Comparison of ENCODE assay signal across 22 cellular contexts in the genomic region with DNA sequence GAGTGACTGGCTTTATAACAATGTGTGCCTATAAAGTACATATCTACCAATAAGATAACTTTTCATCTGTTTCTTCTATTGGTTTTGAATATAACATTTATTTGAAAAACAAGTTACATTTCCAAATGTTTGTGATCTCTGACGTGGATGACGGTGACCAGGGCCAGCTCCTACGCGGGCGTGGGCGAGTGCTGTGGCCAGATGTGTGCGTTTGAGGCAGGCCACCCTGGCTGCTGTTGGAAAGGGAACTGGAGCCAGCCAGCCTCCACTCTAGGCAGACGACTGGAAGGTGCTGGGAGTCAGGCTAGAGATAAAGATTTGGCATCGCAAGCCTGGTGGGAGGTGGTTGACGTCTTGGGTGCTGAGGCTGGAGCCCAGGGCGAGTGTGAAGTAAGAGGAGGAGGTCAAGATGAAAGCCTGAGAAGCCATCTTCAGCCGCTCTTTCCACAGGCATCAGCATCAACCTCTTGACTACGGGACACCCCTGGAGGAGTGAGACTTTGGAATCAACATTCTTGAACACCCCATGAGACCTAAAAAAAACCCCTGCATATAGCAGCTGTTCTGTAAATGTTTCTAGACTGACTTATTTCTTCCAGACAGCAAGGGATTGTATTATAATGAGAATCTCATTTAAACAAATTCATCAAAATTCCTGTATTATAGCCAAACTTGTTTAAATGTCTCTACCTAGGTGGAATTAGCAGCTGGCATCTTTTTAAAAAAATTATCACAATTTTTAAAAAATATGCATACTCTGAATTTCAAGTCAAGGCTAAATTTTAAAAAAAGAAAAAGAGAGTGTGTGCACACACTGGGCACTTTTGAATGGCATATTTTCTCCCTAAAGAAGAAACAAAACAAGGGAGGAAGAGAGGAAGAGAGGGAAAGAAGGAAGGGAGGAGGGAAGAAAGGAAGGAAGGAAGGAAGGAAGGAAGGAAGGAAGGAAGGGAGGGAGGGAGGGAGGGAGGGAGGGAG.
DNase-seq lines count a peak whose midpoint lies in the region; ATAC-seq and TF ChIP-seq lines count a peak whose summit lies in the region.
"Had no signal": no experiment of that assay in that cellular context is flagged by ENCODE, and none has a peak within 500 bp of the region (broad histone marks: within the 10 kb centered on the region; RNA-seq: fewer than 3 reads in every experiment).

No MANE protein-coding gene starts in this region.

- DNase-seq in SJSA1 (ENCODE audit: low read depth in 1 of 2, low spot score in 2 of 2), result peak; percentile 76 to 83
- DNase-seq in fibroblast of lung (ENCODE audit: low read depth in 2 of 2), result peak in 1 of 2 donors; percentile 67
- DNase-seq in mucosa of descending colon, result no peak
- peak; percentile 69 for DNase-seq in testis
- DNase-seq in COLO668 (lab: John Stamatoyannopoulos, UW; ENCODE audit: unreplicated experiment), result no peak
- DNase-seq in GF-D8 (lab: John Stamatoyannopoulos, UW), result no peak
- DNase-seq: activated B cell treated with CpG ODN at 0.5 μM for 24 hours; dorsolateral prefrontal cortex; hypothalamus; KG1; kidney; midbrain; NCI-H1092; stimulated activated CD4-positive, alpha-beta T cell treated with anti-CD3 and anti-CD28 coated beads, Interleukin-12 subunit alpha, Interleukin-12 subunit beta, amount 100 ng/mL, for 4 hours; stimulated activated naive B cell treated with anti-CD40 and anti-IgM and Interleukin-4, amounts not matched to agents 10 μg/mL and 1 μg/mL and 100 μg/mL, for 72 hours; T-cell had no signal

- TF ChIP-seq CTCF in fibroblast of lung (conservative IDR thresholded peaks at IDR 0.05 in 1 of 2, IDR thresholded peaks at IDR 0.05 in 1 of 2; ENCODE audit: low read depth in 1 of 2, low read length in 2 of 2) (no peak), mucosa of descending colon (IDR thresholded peaks at IDR 0.05) (no peak), testis (IDR thresholded peaks at IDR 0.05) (no peak)

- H3K79me2 ChIP-seq in fibroblast of lung (ENCODE audit: control insufficient read depth, insufficient read depth, low read length), result no peaks in the 10 kb centered on the region

- peak overlapping the region; percentile 29 for H3K4me2 ChIP-seq in fibroblast of lung (ENCODE audit: extremely low read depth, insufficient read depth, low read length)

- no peak for TF ChIP-seq POLR2A in testis (IDR thresholded peaks at IDR 0.05)

- intact Hi-C loops in mucosa of descending colon (cut with DNase I, micrococcal nuclease) (no loop called here), testis (cut with DNase I; ENCODE audit: low total_unique reads) (no loop called here)

- ATAC-seq in mucosa of descending colon (peak; percentile 41), GM21737 (IDR thresholded peaks at IDR 0.05; ENCODE audit: unreplicated experiment) (no peak), GM21367 (IDR thresholded peaks at IDR 0.05; ENCODE audit: unreplicated experiment) (no peak)
- ATAC-seq: stimulated activated naive B cell treated with anti-CD40 and anti-IgM and Interleukin-4, amounts not matched to agents 10 μg/mL and 1 μg/mL and 100 μg/mL, for 72 hours; T-cell had no signal

- WGBS in testis, 2 donors, result 45 to 49% methylated on average over 13 of the region's 13 CpGs

- H3K36me3 ChIP-seq in SJSA1 (no peaks in the 10 kb centered on the region), fibroblast of lung (ENCODE audit: control insufficient read depth, insufficient read depth, low read length) (no peaks in the 10 kb centered on the region), mucosa of descending colon (ENCODE audit: low read depth) (no peaks in the 10 kb centered on the region), testis (ENCODE audit: low read depth, missing control alignments) (no peaks in the 10 kb centered on the region)
- H3K36me3 ChIP-seq: BLaER1, cardiac muscle cell, neutrophil, upper lobe of left lung had no signal

- no peaks in the 10 kb centered on the region for H3K27me3 ChIP-seq in SJSA1 (replicated peaks)
- no peaks in the 10 kb centered on the region for H3K27me3 ChIP-seq in fibroblast of lung (ENCODE audit: control insufficient read depth, insufficient read depth, low read length)
- no peaks in the 10 kb centered on the region for H3K27me3 ChIP-seq in testis
- H3K27me3 ChIP-seq: BLaER1, cardiac muscle cell, dorsolateral prefrontal cortex, neutrophil, upper lobe of left lung had no signal

- H3K4me3 ChIP-seq in SJSA1, result no peak overlapping the region
- no peak overlapping the region for H3K4me3 ChIP-seq in fibroblast of lung (replicated peaks in 1 of 4; ENCODE audit: control extremely low read depth in 1 of 4, insufficient read depth in 1 of 4, low read depth in 3 of 4, low read length in 4 of 4)
- H3K4me3 ChIP-seq in mucosa of descending colon, result no peak overlapping the region
- H3K4me3 ChIP-seq in testis, result no peak overlapping the region
- H3K4me3 ChIP-seq: BLaER1, cardiac muscle cell, dorsolateral prefrontal cortex, upper lobe of left lung had no signal

- H3K4me1 ChIP-seq in SJSA1 (replicated peaks) (peaks cover 67% of the 10 kb centered on the region), fibroblast of lung (ENCODE audit: control insufficient read depth, extremely low read depth, insufficient read depth, low read length) (peaks cover 10% of the 10 kb centered on the region), mucosa of descending colon (ENCODE audit: low read depth) (no peaks in the 10 kb centered on the region), testis (peaks cover 53% of the 10 kb centered on the region)
- H3K4me1 ChIP-seq: upper lobe of left lung had no signal

- no peaks in the 10 kb centered on the region for H4K20me1 ChIP-seq in fibroblast of lung (ENCODE audit: control insufficient read depth, extremely low read depth, insufficient read depth, low read length)
- H4K20me1 ChIP-seq: BLaER1 had no signal

- H2AFZ ChIP-seq in fibroblast of lung (ENCODE audit: low read length), result peak overlapping the region; percentile 21

- peak overlapping the region; percentile 70 for H3K27ac ChIP-seq in SJSA1
- H3K27ac ChIP-seq in fibroblast of lung (ENCODE audit: insufficient read depth, low read length), result peak overlapping the region; percentile 41
- H3K27ac ChIP-seq in testis, result peak overlapping the region in 1 of 2 donors; percentile 68
- H3K27ac ChIP-seq: cardiac muscle cell, dorsolateral prefrontal cortex, neutrophil, upper lobe of left lung had no signal

- no peaks in the 10 kb centered on the region for H3K9me3 ChIP-seq in SJSA1 (replicated peaks)
- no peaks in the 10 kb centered on the region for H3K9me3 ChIP-seq in fibroblast of lung (ENCODE audit: control insufficient read depth, insufficient read depth, low read depth, low read length)
- no peaks in the 10 kb centered on the region for H3K9me3 ChIP-seq in mucosa of descending colon
- no peaks in the 10 kb centered on the region for H3K9me3 ChIP-seq in testis
- H3K9me3 ChIP-seq: BLaER1, neutrophil, upper lobe of left lung had no signal

- no peak overlapping the region for H3K9ac ChIP-seq in fibroblast of lung (ENCODE audit: insufficient read depth, low read length)
- H3K9ac ChIP-seq: BLaER1 had no signal

Comparison
In these comparisons a context has a peak if more than half of its experiments do, and no peak if none do; other contexts are left out.
1. DNase-seq: peak in SJSA1 (2 of 2) and testis (single experiment); none in mucosa of descending colon (0 of 3), COLO668 (single experiment) and GF-D8 (single experiment).